1 cellular context compared by ENCODE assay signal in genomic region chr17:75181110-75181509, GRCh38.
TF ChIP-seq lines count a peak whose summit lies in the region.

No MANE protein-coding gene starts in this region.

TF ChIP-seq in SK-N-SH, 30 proteins besides CTCF, POLR2A, EP300 and RAD21:
- TF ChIP-seq, protein P1, sequence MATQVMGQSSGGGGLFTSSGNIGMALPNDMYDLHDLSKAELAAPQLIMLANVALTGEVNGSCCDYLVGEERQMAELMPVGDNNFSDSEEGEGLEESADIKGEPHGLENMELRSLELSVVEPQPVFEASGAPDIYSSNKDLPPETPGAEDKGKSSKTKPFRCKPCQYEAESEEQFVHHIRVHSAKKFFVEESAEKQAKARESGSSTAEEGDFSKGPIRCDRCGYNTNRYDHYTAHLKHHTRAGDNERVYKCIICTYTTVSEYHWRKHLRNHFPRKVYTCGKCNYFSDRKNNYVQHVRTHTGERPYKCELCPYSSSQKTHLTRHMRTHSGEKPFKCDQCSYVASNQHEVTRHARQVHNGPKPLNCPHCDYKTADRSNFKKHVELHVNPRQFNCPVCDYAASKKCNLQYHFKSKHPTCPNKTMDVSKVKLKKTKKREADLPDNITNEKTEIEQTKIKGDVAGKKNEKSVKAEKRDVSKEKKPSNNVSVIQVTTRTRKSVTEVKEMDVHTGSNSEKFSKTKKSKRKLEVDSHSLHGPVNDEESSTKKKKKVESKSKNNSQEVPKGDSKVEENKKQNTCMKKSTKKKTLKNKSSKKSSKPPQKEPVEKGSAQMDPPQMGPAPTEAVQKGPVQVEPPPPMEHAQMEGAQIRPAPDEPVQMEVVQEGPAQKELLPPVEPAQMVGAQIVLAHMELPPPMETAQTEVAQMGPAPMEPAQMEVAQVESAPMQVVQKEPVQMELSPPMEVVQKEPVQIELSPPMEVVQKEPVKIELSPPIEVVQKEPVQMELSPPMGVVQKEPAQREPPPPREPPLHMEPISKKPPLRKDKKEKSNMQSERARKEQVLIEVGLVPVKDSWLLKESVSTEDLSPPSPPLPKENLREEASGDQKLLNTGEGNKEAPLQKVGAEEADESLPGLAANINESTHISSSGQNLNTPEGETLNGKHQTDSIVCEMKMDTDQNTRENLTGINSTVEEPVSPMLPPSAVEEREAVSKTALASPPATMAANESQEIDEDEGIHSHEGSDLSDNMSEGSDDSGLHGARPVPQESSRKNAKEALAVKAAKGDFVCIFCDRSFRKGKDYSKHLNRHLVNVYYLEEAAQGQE (IDR thresholded peaks at IDR 0.05; ENCODE audit: low read depth, low read length) = no peak
- TF ChIP-seq PBX3 (IDR thresholded peaks at IDR 0.05) = no peak
- no peak for TF ChIP-seq MXI1 (IDR thresholded peaks at IDR 0.05; ENCODE audit: low read depth, low read length)
- no peak for TF ChIP-seq JUND (IDR thresholded peaks at IDR 0.05)
- TF ChIP-seq CHD2 (IDR thresholded peaks at IDR 0.05; ENCODE audit: low read length, partially characterized antibody) = no peak
- no peak for TF ChIP-seq YY1 (IDR thresholded peaks at IDR 0.05; ENCODE audit: low read depth)
- TF ChIP-seq USF2 (IDR thresholded peaks at IDR 0.05; ENCODE audit: borderline replicate concordance, low read depth, low read length) = no peak
- TF ChIP-seq NFIC (IDR thresholded peaks at IDR 0.05; ENCODE audit: borderline replicate concordance) = no peak
- TF ChIP-seq, protein P2, sequence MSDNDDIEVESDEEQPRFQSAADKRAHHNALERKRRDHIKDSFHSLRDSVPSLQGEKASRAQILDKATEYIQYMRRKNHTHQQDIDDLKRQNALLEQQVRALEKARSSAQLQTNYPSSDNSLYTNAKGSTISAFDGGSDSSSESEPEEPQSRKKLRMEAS (IDR thresholded peaks at IDR 0.05; ENCODE audit: low read depth) = no peak
- no peak for TF ChIP-seq GABPA (IDR thresholded peaks at IDR 0.05; ENCODE audit: low read depth)
- TF ChIP-seq MEF2A (IDR thresholded peaks at IDR 0.05; ENCODE audit: borderline replicate concordance, low read depth) = no peak
- no peak for TF ChIP-seq ELF1 (IDR thresholded peaks at IDR 0.05)
- no peak for TF ChIP-seq RFX5 (IDR thresholded peaks at IDR 0.05; ENCODE audit: low read length)
- no peak for TF ChIP-seq FOSL2 (IDR thresholded peaks at IDR 0.05; ENCODE audit: borderline replicate concordance, low read depth)
